ENCODE assay signal across 22 cellular contexts in the genomic region with DNA sequence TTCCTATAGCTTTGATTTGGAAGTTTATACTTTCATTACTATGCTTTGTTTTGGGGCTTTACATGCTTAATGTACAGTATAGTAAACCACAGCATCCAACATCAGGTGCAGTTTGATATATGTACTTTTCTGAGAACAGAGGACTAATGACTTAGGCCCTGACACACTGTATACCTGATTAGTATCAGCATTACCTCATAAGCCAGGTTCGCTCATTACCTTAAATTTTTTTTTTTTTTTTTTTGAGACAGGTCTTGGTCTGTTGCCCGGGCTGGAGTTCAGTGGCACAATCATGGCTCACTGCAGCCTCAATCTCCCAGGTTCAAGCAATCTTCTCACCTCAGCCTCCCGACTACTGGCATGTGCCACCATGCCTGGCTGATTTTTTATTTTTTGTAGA. TPM values are rescaled to one million over a fixed set of nuclear protein-coding genes. Genes with fewer than 3 reads are reported as not detected.
DNase-seq lines count a peak whose midpoint lies in the region; ATAC-seq, FAIRE-seq and TF ChIP-seq lines count a peak whose summit lies in the region.
"Had no signal": no experiment of that assay in that cellular context is flagged by ENCODE, and none has a peak within 500 bp of the region (broad histone marks: within the 10 kb centered on the region; RNA-seq: fewer than 3 reads in every experiment).

No MANE protein-coding gene starts in this region.

- H3K27me3 ChIP-seq in BLaER1 treated with 17β-estradiol and CSF1 and Interleukin-3, amounts not matched to agents 10 nM and 100 nM: no peaks in the 10 kb centered on the region
- H3K27me3 ChIP-seq in esophagus squamous epithelium (no peaks in the 10 kb centered on the region), HepG2 (ENCODE audit: control insufficient read depth in 1 of 2, insufficient read depth in 2 of 2, low read length in 2 of 2) (no peaks in the 10 kb centered on the region), osteoblast (ENCODE audit: insufficient read depth, low read length) (no peaks in the 10 kb centered on the region)

- H2AFZ ChIP-seq in HepG2 (ENCODE audit: low read length) (no peak overlapping the region), osteoblast (ENCODE audit: low read length) (no peak overlapping the region)
- H2AFZ ChIP-seq: GM23338 had no signal

- TF ChIP-seq CTCF in esophagus squamous epithelium (IDR thresholded peaks at IDR 0.05): no peak
- no peak for TF ChIP-seq CTCF in HepG2 (CRISPR knock-in tag; IDR thresholded peaks at IDR 0.05)
- TF ChIP-seq CTCF in osteoblast (IDR thresholded peaks at IDR 0.05; ENCODE audit: extremely low read depth, low read depth, low read length): no peak

- H3K4me1 Mint-ChIP-seq in activated CD4-positive, alpha-beta T cell treated with anti-CD3 and anti-CD28 coated beads, Interleukin-2, amount 10 ng/mL, durations not matched to agents 7 days and 5 days: peaks cover 33% of the 10 kb centered on the region
- H3K4me1 Mint-ChIP-seq in activated T-helper 2 cell treated with anti-CD3 and anti-CD28 coated beads, Interferon-gamma antibody, Interleukin-2, Interleukin-4, amounts not matched to agents 10 μg/mL and 5 μg/mL and 100 μg/mL, durations not matched to agents 14 hours and 24 hours and 36 hours (ENCODE audit: low read depth): peaks cover 50% of the 10 kb centered on the region
- H3K4me1 Mint-ChIP-seq: GM23338 had no signal

- TF ChIP-seq POLR2A in esophagus squamous epithelium (IDR thresholded peaks at IDR 0.05) (no peak), HepG2 (IDR thresholded peaks at IDR 0.05; ENCODE audit: insufficient read depth in 1 of 2, low read depth in 2 of 2, low read length in 2 of 2) (no peak)

- peaks cover 8% of the 10 kb centered on the region for H3K36me3 Mint-ChIP-seq in activated CD4-positive, alpha-beta T cell treated with anti-CD3 and anti-CD28 coated beads, Interleukin-2, amount 10 ng/mL, durations not matched to agents 7 days and 5 days (ENCODE audit: low read depth)
- peaks cover 55% of the 10 kb centered on the region for H3K36me3 Mint-ChIP-seq in activated T-helper 2 cell treated with anti-CD3 and anti-CD28 coated beads, Interferon-gamma antibody, Interleukin-2, Interleukin-4, amounts not matched to agents 10 μg/mL and 5 μg/mL and 100 μg/mL, durations not matched to agents 14 hours and 24 hours and 36 hours (ENCODE audit: low read depth)

- peak overlapping the region; percentile 15 for H3K27ac Mint-ChIP-seq in activated CD4-positive, alpha-beta T cell treated with anti-CD3 and anti-CD28 coated beads, Interleukin-2, amount 10 ng/mL, durations not matched to agents 7 days and 5 days
- peak overlapping the region; percentile 19 for H3K27ac Mint-ChIP-seq in activated T-helper 2 cell treated with anti-CD3 and anti-CD28 coated beads, Interferon-gamma antibody, Interleukin-2, Interleukin-4, amounts not matched to agents 10 μg/mL and 5 μg/mL and 100 μg/mL, durations not matched to agents 14 hours and 24 hours and 36 hours
- H3K27ac Mint-ChIP-seq: GM23338 had no signal

- no peak for TF ChIP-seq RAD21 in HepG2 (CRISPR knock-in tag; IDR thresholded peaks at IDR 0.05)

- CTCF ChIA-PET in activated CD4-positive, alpha-beta T cell treated with anti-CD3 and anti-CD28 coated beads, Interleukin-2, amount 10 ng/mL, durations not matched to agents 7 days and 5 days (lab: Charles Lee): interaction anchor here (1.4 kb wide), 1 partner anchor 9 kb away, joined by 4 read pairs; no protein-coding TSS in a partner anchor
- CTCF ChIA-PET in HepG2 (lab: Yijun Ruan, JAX; ENCODE audit: low intra/inter-chr PET ratio, low total read pairs): no interaction called here

- no peaks in the 10 kb centered on the region for H4K20me1 ChIP-seq in BLaER1 treated with 17β-estradiol and CSF1 and Interleukin-3, amounts not matched to agents 10 nM and 100 nM
- no peaks in the 10 kb centered on the region for H4K20me1 ChIP-seq in HepG2 (ENCODE audit: insufficient read depth, low read length)
- no peaks in the 10 kb centered on the region for H4K20me1 ChIP-seq in osteoblast (ENCODE audit: insufficient read depth, low read length)

- BruUV-seq in HepG2 (replicated peaks; lab: Mats Ljungman, UMichigan): no TSS peak

- peak overlapping the region in 9 of 11 experiments; percentile 12 to 50 (median 44); a peak in 10 of 22 replicates for H3K4me2 ChIP-seq in BLaER1 treated with 17β-estradiol and CSF1 and Interleukin-3, amounts not matched to agents 10 nM and 100 nM
- H3K4me2 ChIP-seq in HepG2 (ENCODE audit: low read depth, low read length) (no peak overlapping the region), osteoblast (ENCODE audit: insufficient read depth, low read length) (no peak overlapping the region)
- H3K4me2 ChIP-seq: GM23338, KMS-11 had no signal

- H3K9me3 Mint-ChIP-seq in activated CD4-positive, alpha-beta T cell treated with anti-CD3 and anti-CD28 coated beads, Interleukin-2, amount 10 ng/mL, durations not matched to agents 7 days and 5 days: no peaks in the 10 kb centered on the region
- no peaks in the 10 kb centered on the region for H3K9me3 Mint-ChIP-seq in activated T-helper 2 cell treated with anti-CD3 and anti-CD28 coated beads, Interferon-gamma antibody, Interleukin-2, Interleukin-4, amounts not matched to agents 10 μg/mL and 5 μg/mL and 100 μg/mL, durations not matched to agents 14 hours and 24 hours and 36 hours
- H3K9me3 Mint-ChIP-seq: GM23338 had no signal

- H3K27ac ChIP-seq in BLaER1 treated with 17β-estradiol and CSF1 and Interleukin-3, amounts not matched to agents 10 nM and 100 nM: peak overlapping the region in 4 of 11 experiments; percentile 20 to 38 (median 30); a peak in 5 of 22 replicates
- H3K27ac ChIP-seq in esophagus squamous epithelium (peak overlapping the region in 3 of 4 donors; percentile 41 to 71 (median 63)), HepG2 (ENCODE audit: extremely low read length, insufficient read depth, low read length) (no peak overlapping the region), osteoblast (ENCODE audit: low read depth, low read length) (no peak overlapping the region)
- H3K27ac ChIP-seq: KMS-11 had no signal

- intact Hi-C loops in activated T-helper 2 cell treated with anti-CD3 and anti-CD28 coated beads, Interferon-gamma antibody, Interleukin-2, Interleukin-4, amounts not matched to agents 10 μg/mL and 5 μg/mL and 100 μg/mL, durations not matched to agents 14 hours and 24 hours and 36 hours (cut with micrococcal nuclease): loop anchor here (5.0 kb wide), 1 partner anchor 202 kb away; the partner anchor contains the start of gene EEF1A1
- intact Hi-C loops in esophagus squamous epithelium (cut with DNase I) (no loop called here), HepG2 (cut with micrococcal nuclease; ENCODE audit: unreplicated experiment) (no loop called here)

- H3K4me3 Mint-ChIP-seq in activated CD4-positive, alpha-beta T cell treated with anti-CD3 and anti-CD28 coated beads, Interleukin-2, amount 10 ng/mL, durations not matched to agents 7 days and 5 days: no peak overlapping the region
- H3K4me3 Mint-ChIP-seq in activated T-helper 2 cell treated with anti-CD3 and anti-CD28 coated beads, Interferon-gamma antibody, Interleukin-2, Interleukin-4, amounts not matched to agents 10 μg/mL and 5 μg/mL and 100 μg/mL, durations not matched to agents 14 hours and 24 hours and 36 hours (ENCODE audit: low read depth): no peak overlapping the region
- H3K4me3 Mint-ChIP-seq: GM23338 had no signal

- no peak overlapping the region for H3K4me3 ChIP-seq in BLaER1 treated with 17β-estradiol and CSF1 and Interleukin-3, amounts not matched to agents 10 nM and 100 nM
- no peak overlapping the region for H3K4me3 ChIP-seq in esophagus squamous epithelium
- H3K4me3 ChIP-seq in HepG2 (replicated peaks in 1 of 3; ENCODE audit: insufficient read depth in 1 of 3, low read depth in 2 of 3, low read length in 3 of 3): no peak overlapping the region
- no peak overlapping the region for H3K4me3 ChIP-seq in osteoblast (ENCODE audit: insufficient read depth, low read length)
- H3K4me3 ChIP-seq: GM23338 had no signal

- no peaks in the 10 kb centered on the region for H3K9me3 ChIP-seq in BLaER1 treated with 17β-estradiol and CSF1 and Interleukin-3, amounts not matched to agents 10 nM and 100 nM (replicated peaks in 1 of 11)
- H3K9me3 ChIP-seq in esophagus squamous epithelium (no peaks in the 10 kb centered on the region), HepG2 (ENCODE audit: low read length) (no peaks in the 10 kb centered on the region), osteoblast (ENCODE audit: low read depth, low read length) (no peaks in the 10 kb centered on the region)

- no peak overlapping the region; a peak in 1 of 22 replicates for H3K9ac ChIP-seq in BLaER1 treated with 17β-estradiol and CSF1 and Interleukin-3, amounts not matched to agents 10 nM and 100 nM
- no peak overlapping the region for H3K9ac ChIP-seq in HepG2 (ENCODE audit: insufficient read depth, low read depth, low read length)
- H3K9ac ChIP-seq: KMS-11 had no signal

- H3K27me3 Mint-ChIP-seq in activated CD4-positive, alpha-beta T cell treated with anti-CD3 and anti-CD28 coated beads, Interleukin-2, amount 10 ng/mL, durations not matched to agents 7 days and 5 days: no peaks in the 10 kb centered on the region
- H3K27me3 Mint-ChIP-seq in activated T-helper 2 cell treated with anti-CD3 and anti-CD28 coated beads, Interferon-gamma antibody, Interleukin-2, Interleukin-4, amounts not matched to agents 10 μg/mL and 5 μg/mL and 100 μg/mL, durations not matched to agents 14 hours and 24 hours and 36 hours (ENCODE audit: low read depth): no peaks in the 10 kb centered on the region

- no peaks in the 10 kb centered on the region for H3K36me3 ChIP-seq in BLaER1 treated with 17β-estradiol and CSF1 and Interleukin-3, amounts not matched to agents 10 nM and 100 nM
- peaks cover 0 to 4% (median 0%) of the 10 kb centered on the region in 3 donors for H3K36me3 ChIP-seq in esophagus squamous epithelium
- H3K36me3 ChIP-seq in HepG2 (replicated peaks in 1 of 2; ENCODE audit: control insufficient read depth in 1 of 2, insufficient read depth in 2 of 2, low read length in 2 of 2): no peaks in the 10 kb centered on the region
- H3K36me3 ChIP-seq in osteoblast (ENCODE audit: insufficient read depth, low read length): no peaks in the 10 kb centered on the region

- POLR2A ChIA-PET in activated CD4-positive, alpha-beta T cell treated with anti-CD3 and anti-CD28 coated beads, Interleukin-2, amount 10 ng/mL, durations not matched to agents 7 days and 5 days (lab: Charles Lee): no interaction called here
- POLR2A ChIA-PET in HepG2 (lab: Yijun Ruan, JAX): no interaction called here

- 44 to 58% methylated on average over 3 of the region's 3 CpGs for WGBS in esophagus squamous epithelium, 2 donors
- WGBS in HepG2 (ENCODE audit: low lambda C conversion rate): 78% methylated on average over 3 of the region's 3 CpGs

- TF ChIP-seq EP300 in HepG2 (IDR thresholded peaks at IDR 0.05; ENCODE audit: low read depth in 2 of 2, low read length in 2 of 2) (no peak), HepG2 (CRISPR knock-in tag; IDR thresholded peaks at IDR 0.05; ENCODE audit: borderline replicate concordance) (no peak)

- FAIRE-seq in HepG2 (lab: Jason Lieb, UNC): no peak
- FAIRE-seq: RCC 7860 had no signal

- no peak for DNase-seq in activated CD4-positive, alpha-beta T cell treated with anti-CD3 and anti-CD28 coated beads, Interleukin-2, amount 10 ng/mL, durations not matched to agents 7 days and 5 days
- no peak for DNase-seq in activated CD4-positive, alpha-beta T cell treated with anti-CD3 and anti-CD28 coated beads, Interleukin-2, amount 50 U/mL, for 4 hours
- DNase-seq in activated T-helper 2 cell treated with anti-CD3 and anti-CD28 coated beads, Interferon-gamma antibody, Interleukin-2, Interleukin-4, amounts not matched to agents 10 μg/mL and 5 μg/mL and 100 μg/mL, durations not matched to agents 14 hours and 24 hours and 36 hours (ENCODE audit: low spot score): no peak
- DNase-seq in esophagus squamous epithelium (lab: John Stamatoyannopoulos, UW): no peak
- DNase-seq in HepG2 (ENCODE audit: low spot score): no peak
- DNase-seq in osteoblast (ENCODE audit: insufficient read length, low spot score, missing footprints): no peak
- DNase-seq in NCI-H2081 treated with DMSO at 0.1 percent for 48 hours (lab: John Stamatoyannopoulos, UW): no peak
- DNase-seq: EL; GF-D8; HCEC 1CT; NCI-H1105; NCI-H146; NCI-H2029; NCI-H226; NCI-H510A treated with DMSO at 0.1 percent for 48 hours; NCI-H774; NK-92 treated with Interleukin-12 subunit alpha and Interleukin-12 subunit beta, amount 100 ng/mL, for 24 hours; OCI-M1 had no signal

- H3K79me2 ChIP-seq in HepG2 (ENCODE audit: insufficient read depth, low read length) (no peaks in the 10 kb centered on the region), osteoblast (ENCODE audit: insufficient read depth, low read length) (peaks cover 8% of the 10 kb centered on the region)

- peaks cover 17 to 31% (median 22%) of the 10 kb centered on the region in 10 experiments; a peak in 18 of 20 replicates for H3K4me1 ChIP-seq in BLaER1 treated with 17β-estradiol and CSF1 and Interleukin-3, amounts not matched to agents 10 nM and 100 nM
- H3K4me1 ChIP-seq in esophagus squamous epithelium (peaks cover 0 to 18% (median 0%) of the 10 kb centered on the region in 3 donors), HepG2 (ENCODE audit: insufficient read depth, low read length) (no peaks in the 10 kb centered on the region), osteoblast (ENCODE audit: insufficient read depth, low read length) (peaks cover 13% of the 10 kb centered on the region)

- in situ Hi-C loops in HepG2 (cut with HindIII; ENCODE audit: extremely low pct_ligation_motif_present, low pct_unique_long_range_greater_than_20kb): no loop called here

- no peak for ATAC-seq in HepG2
- ATAC-seq: GM23338 had no signal

RNA-seq across cellular contexts. Expression of gene CD109, which starts 28.4 kb away (rescaled TPM):
- 10 to 100 TPM; 10.8 to 11.3 TPM for total RNA-seq in activated CD4-positive, alpha-beta T cell treated with anti-CD3 and anti-CD28 coated beads, Interleukin-2, amount 10 ng/mL, durations not matched to agents 7 days and 5 days
- total RNA-seq in activated T-helper 2 cell treated with anti-CD3 and anti-CD28 coated beads, Interferon-gamma antibody, Interleukin-2, Interleukin-4, amounts not matched to agents 10 μg/mL and 5 μg/mL and 100 μg/mL, durations not matched to agents 14 hours and 24 hours and 36 hours: 24.4 and 26.1 TPM in 2 replicates
- total RNA-seq in esophagus squamous epithelium (10 to 100 TPM; 27.0 to 57.9 (median 41.3) TPM), HepG2 (2016; rRNA removed; fragmentation: Illumina TruSeq; extraction: Trizol) (0.52 and 0.93 TPM in 2 replicates), osteoblast (85.5 and 93.4 TPM in 2 replicates)
- total RNA-seq in HepG2 (2016; cell fraction: cytosol; rRNA removed; fragmentation: Illumina TruSeq; extraction: Trizol; ENCODE audit: low read depth): 0.10 and 0.18 TPM in 2 replicates
- total RNA-seq in HepG2 (2016; cell fraction: insoluble cytoplasmic fraction; rRNA removed; fragmentation: Illumina TruSeq; extraction: Trizol): 0.70 and 0.82 TPM in 2 replicates
- 0.17 and 0.25 TPM in 2 replicates for total RNA-seq in HepG2 (2016; cell fraction: membrane; rRNA removed; fragmentation: Illumina TruSeq; extraction: Trizol)
- total RNA-seq in HepG2 (2016; cell fraction: nucleus; rRNA removed; fragmentation: Illumina TruSeq; extraction: Trizol): 2.2 and 2.4 TPM in 2 replicates
- 1.7 and 2.1 TPM in 2 replicates for polyA plus RNA-seq in HepG2 (2011; rRNA removed)
- 0.98 and 1.5 TPM in 2 replicates for polyA plus RNA-seq in HepG2 (2011; cell fraction: cytosol; rRNA removed)
- polyA plus RNA-seq in HepG2 (2011; cell fraction: nucleus; rRNA removed): 0.93 and 1.00 TPM in 2 replicates
- polyA plus RNA-seq in HepG2 (2012): 1.0 and 1.1 TPM in 2 replicates
- polyA plus RNA-seq in HepG2 (2016; cell fraction: cytosol; fragmentation: Illumina TruSeq; extraction: Trizol; ENCODE audit: low read depth): 0.01 and 0.02 TPM in 2 replicates
- 0.32 and 0.53 TPM in 2 replicates for polyA plus RNA-seq in HepG2 (2016; cell fraction: insoluble cytoplasmic fraction; fragmentation: Illumina TruSeq; extraction: Trizol; ENCODE audit: low read depth)
- 0.07 and 0.09 TPM in 2 replicates for polyA plus RNA-seq in HepG2 (2016; cell fraction: membrane; fragmentation: Illumina TruSeq; extraction: Trizol; ENCODE audit: low read depth)
- 1.1 and 1.2 TPM in 2 replicates for polyA plus RNA-seq in HepG2 (2016; cell fraction: nucleus; fragmentation: Illumina TruSeq; extraction: Trizol; ENCODE audit: insufficient read depth, low read depth)
- 1.7 and 14.6 TPM in 2 replicates for polyA minus RNA-seq in HepG2 (2011; rRNA and poly(A)+ RNA removed; ENCODE audit: low replicate concordance)
- 2.8 and 4.2 TPM in 2 replicates for polyA minus RNA-seq in HepG2 (2011; cell fraction: cytosol; rRNA and poly(A)+ RNA removed)
- polyA minus RNA-seq in HepG2 (2011; cell fraction: nucleus; rRNA and poly(A)+ RNA removed): 4.1 and 4.4 TPM in 2 replicates

Comparison
In these comparisons a context has a peak if more than half of its experiments do, and no peak if none do; other contexts are left out.
1. H3K27ac ChIP-seq: peak in esophagus squamous epithelium (3 of 4); none in HepG2 (single experiment) and osteoblast (single experiment).
2. H3K4me2 ChIP-seq: peak in BLaER1 treated with 17β-estradiol and CSF1 and Interleukin-3, amounts not matched to agents 10 nM and 100 nM (9 of 11); none in HepG2 (single experiment) and osteoblast (single experiment).